Comparison of ENCODE assay signal across 21 cellular contexts in genomic region chr14:95485222-95485819, GRCh38.
DNase-seq lines count a peak whose midpoint lies in the region.
"Had no signal": no experiment of that assay in that cellular context is flagged by ENCODE, and none has a peak within 500 bp of the region (broad histone marks: within the 10 kb centered on the region; RNA-seq: fewer than 3 reads in every experiment).

No MANE protein-coding gene starts in this region.

- H3K4me1 Mint-ChIP-seq in activated naive CD4-positive, alpha-beta T cell treated with anti-CD3 and anti-CD28 coated beads, Interleukin-2, amount 10 ng/mL, durations not matched to agents 7 days and 5 days = peaks cover 27% of the 10 kb centered on the region

- no peaks in the 10 kb centered on the region for H3K27me3 ChIP-seq in NT2/D1 (ENCODE audit: insufficient read depth, insufficient read length)
- peaks cover 0 to 4% (median 0%) of the 10 kb centered on the region in 5 donors for H3K27me3 ChIP-seq in subcutaneous abdominal adipose tissue (ENCODE audit: control insufficient read depth in 5 of 5, insufficient read depth in 4 of 5, low read length in 5 of 5)
- H3K27me3 ChIP-seq: neutrophil had no signal

- CTCF ChIA-PET in activated naive CD4-positive, alpha-beta T cell treated with anti-CD3 and anti-CD28 coated beads, Interleukin-2, amount 10 ng/mL, durations not matched to agents 7 days and 5 days (lab: Charles Lee) = interaction anchor here (1.1 to 1.5 kb wide), 2 partner anchors 42 to 43 kb away, joined by 3 to 5 read pairs; no protein-coding TSS in a partner anchor

- H3K4me3 ChIP-seq in NT2/D1 (ENCODE audit: insufficient read length, low read depth) (no peak overlapping the region), subcutaneous abdominal adipose tissue (ENCODE audit: low read depth in 1 of 5, low read length in 5 of 5) (no peak overlapping the region)
- H3K4me3 ChIP-seq: GM23248 had no signal

- H3K4me3 Mint-ChIP-seq in activated naive CD4-positive, alpha-beta T cell treated with anti-CD3 and anti-CD28 coated beads, Interleukin-2, amount 10 ng/mL, durations not matched to agents 7 days and 5 days = no peak overlapping the region
- H3K4me3 Mint-ChIP-seq: activated naive CD8-positive, alpha-beta T cell; T-helper 2 cell treated with Interferon-gamma antibody and Interleukin-4, amounts not matched to agents 5 μg/mL and 100 μg/mL, for 36 hours had no signal

- intact Hi-C loops in head of caudate nucleus (cut with DNase I) = no loop called here

- no peak for DNase-seq in activated naive CD4-positive, alpha-beta T cell treated with anti-CD3 and anti-CD28 coated beads, Interleukin-2, amount 10 ng/mL, durations not matched to agents 7 days and 5 days
- DNase-seq in activated naive CD4-positive, alpha-beta T cell treated with anti-CD3 and anti-CD28 coated beads, Interleukin-2, amount 50 U/mL, for 16 hours = no peak
- DNase-seq in NT2/D1 (ENCODE audit: low read depth, low spot score) = peak; percentile 23
- DNase-seq in iPS-NIHi7 (ENCODE audit: extremely low spot score) = peak; percentile 48
- DNase-seq in head of caudate nucleus = no peak
- no peak for DNase-seq in GM19240 (ENCODE audit: insufficient read length, low spot score)
- no peak for DNase-seq in AG08395 (ENCODE audit: low spot score)
- DNase-seq: ACHN; GM23248; KBM-7; NCI-H1048; NCI-H2081 treated with DMSO at 0.1 percent for 48 hours; NCI-H524 treated with DMSO at 0.1 percent for 48 hours; retina; SIG-M5; stimulated activated naive CD8-positive, alpha-beta T cell treated with anti-CD3 and anti-CD28 coated beads, Interleukin-15, Interleukin-2, amounts not matched to agents 100 U/mL and 50 U/mL, for 24 hours had no signal

- H3K9me3 ChIP-seq in NT2/D1 (ENCODE audit: insufficient read depth, low read length) (no peaks in the 10 kb centered on the region), subcutaneous abdominal adipose tissue (ENCODE audit: control insufficient read depth in 5 of 5, low read length in 5 of 5) (no peaks in the 10 kb centered on the region)
- H3K9me3 ChIP-seq: neutrophil had no signal

- H3K27ac ChIP-seq in subcutaneous abdominal adipose tissue (ENCODE audit: low read depth, low read length) = peak overlapping the region; percentile 99
- H3K27ac ChIP-seq: GM23248, HL-60, neutrophil had no signal

- H3K36me3 ChIP-seq in NT2/D1 (ENCODE audit: insufficient read depth, insufficient read length, low read length) (no peaks in the 10 kb centered on the region), subcutaneous abdominal adipose tissue (ENCODE audit: control insufficient read depth in 5 of 5, insufficient read depth in 5 of 5, low read length in 5 of 5) (peaks cover 0 to 9% (median 7%) of the 10 kb centered on the region in 5 donors)

- H3K9ac ChIP-seq in NT2/D1 (ENCODE audit: insufficient read length, low read depth) = peak overlapping the region; percentile 21
- no peak overlapping the region for H3K9ac ChIP-seq in subcutaneous abdominal adipose tissue (ENCODE audit: low read length in 5 of 5)
- H3K9ac ChIP-seq: GM23248 had no signal

- peaks cover 29% of the 10 kb centered on the region for H3K4me1 ChIP-seq in NT2/D1 (ENCODE audit: insufficient read depth, insufficient read length)
- peaks cover 35 to 94% (median 76%) of the 10 kb centered on the region in 5 donors for H3K4me1 ChIP-seq in subcutaneous abdominal adipose tissue (ENCODE audit: control insufficient read depth in 5 of 5, insufficient read depth in 5 of 5, low read length in 5 of 5)

- peaks cover 31% of the 10 kb centered on the region for H3K36me3 Mint-ChIP-seq in activated naive CD4-positive, alpha-beta T cell treated with anti-CD3 and anti-CD28 coated beads, Interleukin-2, amount 10 ng/mL, durations not matched to agents 7 days and 5 days
- H3K36me3 Mint-ChIP-seq: activated naive CD8-positive, alpha-beta T cell had no signal

- no peaks in the 10 kb centered on the region for H3K27me3 Mint-ChIP-seq in activated naive CD4-positive, alpha-beta T cell treated with anti-CD3 and anti-CD28 coated beads, Interleukin-2, amount 10 ng/mL, durations not matched to agents 7 days and 5 days
- H3K27me3 Mint-ChIP-seq: activated naive CD8-positive, alpha-beta T cell had no signal

- H3K9me3 Mint-ChIP-seq in activated naive CD4-positive, alpha-beta T cell treated with anti-CD3 and anti-CD28 coated beads, Interleukin-2, amount 10 ng/mL, durations not matched to agents 7 days and 5 days = no peaks in the 10 kb centered on the region
- H3K9me3 Mint-ChIP-seq: T-helper 2 cell treated with Interferon-gamma antibody and Interleukin-4, amounts not matched to agents 5 μg/mL and 100 μg/mL, for 36 hours had no signal

- H3K27ac Mint-ChIP-seq in activated naive CD4-positive, alpha-beta T cell treated with anti-CD3 and anti-CD28 coated beads, Interleukin-2, amount 10 ng/mL, durations not matched to agents 7 days and 5 days = peak overlapping the region; percentile 1
- H3K27ac Mint-ChIP-seq: activated naive CD8-positive, alpha-beta T cell; T-helper 2 cell treated with Interferon-gamma antibody and Interleukin-4, amounts not matched to agents 5 μg/mL and 100 μg/mL, for 36 hours had no signal

Comparison
In these comparisons a context has a peak if more than half of its experiments do, and no peak if none do; other contexts are left out.
1. DNase-seq: peak in NT2/D1 (single experiment) and iPS-NIHi7 (single experiment); none in activated naive CD4-positive, alpha-beta T cell treated with anti-CD3 and anti-CD28 coated beads, Interleukin-2, amount 10 ng/mL, durations not matched to agents 7 days and 5 days (single experiment), activated naive CD4-positive, alpha-beta T cell treated with anti-CD3 and anti-CD28 coated beads, Interleukin-2, amount 50 U/mL, for 16 hours (single experiment), head of caudate nucleus (0 of 42), GM19240 (single experiment) and AG08395 (single experiment).